In genomic region chr9:6611891-6612290, GRCh38 we compare ENCODE assay signal across 26 cellular contexts.
"Had no signal": no experiment of that assay in that cellular context is flagged by ENCODE, and none has a peak within 500 bp of the region (broad histone marks: within the 10 kb centered on the region; RNA-seq: fewer than 3 reads in every experiment).

No MANE protein-coding gene starts in this region.

- H3K4me3 ChIP-seq: esophagus squamous epithelium, gastrocnemius medialis, heart left ventricle, hepatocyte, left lung, mucosa of descending colon, neural progenitor cell, psoas muscle, right lobe of liver, suprapubic skin, thyroid gland had no signal

- H3K27ac ChIP-seq: esophagus squamous epithelium, gastrocnemius medialis, heart left ventricle, hepatocyte, left lung, neural progenitor cell, psoas muscle, right lobe of liver, suprapubic skin, thyroid gland had no signal

- H3K9me3 ChIP-seq: esophagus squamous epithelium, gastrocnemius medialis, heart left ventricle, left lung, mucosa of descending colon, psoas muscle, right lobe of liver, suprapubic skin, thyroid gland had no signal

- H3K27ac Mint-ChIP-seq: effector memory CD8-positive, alpha-beta T cell; mesothelial cell of epicardium; naive B cell; natural killer cell treated with Interleukin-12 subunit alpha and Interleukin-12 subunit beta and Interleukin-15 and Interleukin-18, amount 100 ng/mL, for 72 hours; neural progenitor cell; type B pancreatic cell had no signal

- DNase-seq: cerebellar nuclear complex; cortex of kidney; effector memory CD8-positive, alpha-beta T cell; erythroblast; esophagus squamous epithelium; gastrocnemius medialis; heart left ventricle; left cardiac atrium; left lung; mesenchymal stem cell; mucosa of descending colon; naive B cell; psoas muscle; right lobe of liver; small intestine; stimulated activated CD4-positive, alpha-beta T cell treated with anti-CD3 and anti-CD28 coated beads, Interleukin-15, amount 100 ng/mL, for 24 hours; stimulated activated CD4-positive, alpha-beta T cell treated with anti-CD3 and anti-CD28 coated beads, Interleukin-2, amount 100 ng/mL, for 48 hours; stimulated activated naive CD4-positive, alpha-beta T cell; stimulated activated naive CD8-positive, alpha-beta T cell treated with anti-CD3 and anti-CD28 coated beads, Interleukin-15, amount 100 ng/mL, for 72 hours had no signal

- H3K4me1 Mint-ChIP-seq: mesothelial cell of epicardium; naive B cell; stimulated activated naive CD8-positive, alpha-beta T cell treated with anti-CD3 and anti-CD28 coated beads, Interleukin-15, amount 100 ng/mL, for 72 hours had no signal

- H3K4me1 ChIP-seq: gastrocnemius medialis, heart left ventricle, left lung, neural progenitor cell, psoas muscle, suprapubic skin, thyroid gland had no signal

- H3K36me3 ChIP-seq: esophagus squamous epithelium, gastrocnemius medialis, heart left ventricle, left lung, neural progenitor cell, suprapubic skin, thyroid gland had no signal

- H3K36me3 Mint-ChIP-seq: mesothelial cell of epicardium; naive B cell; natural killer cell treated with Interleukin-12 subunit alpha and Interleukin-12 subunit beta and Interleukin-15 and Interleukin-18, amount 100 ng/mL, for 72 hours; type B pancreatic cell had no signal

- H3K9me3 Mint-ChIP-seq: effector memory CD8-positive, alpha-beta T cell; mesothelial cell of epicardium; naive B cell; natural killer cell treated with Interleukin-12 subunit alpha and Interleukin-12 subunit beta and Interleukin-15 and Interleukin-18, amount 100 ng/mL, for 72 hours; neural progenitor cell; stimulated activated naive CD8-positive, alpha-beta T cell treated with anti-CD3 and anti-CD28 coated beads, Interleukin-15, amount 100 ng/mL, for 72 hours; type B pancreatic cell had no signal

- H3K27me3 Mint-ChIP-seq: effector memory CD8-positive, alpha-beta T cell; naive B cell; natural killer cell treated with Interleukin-12 subunit alpha and Interleukin-12 subunit beta and Interleukin-15 and Interleukin-18, amount 100 ng/mL, for 72 hours; stimulated activated naive CD8-positive, alpha-beta T cell treated with anti-CD3 and anti-CD28 coated beads, Interleukin-15, amount 100 ng/mL, for 72 hours had no signal

- ATAC-seq: effector memory CD8-positive, alpha-beta T cell; gastrocnemius medialis; heart left ventricle; left cardiac atrium; left lung; mucosa of descending colon; natural killer cell treated with Interleukin-12 subunit alpha and Interleukin-12 subunit beta and Interleukin-15 and Interleukin-18, amount 100 ng/mL, for 72 hours; psoas muscle; right lobe of liver; stimulated activated naive CD8-positive, alpha-beta T cell treated with anti-CD3 and anti-CD28 coated beads, Interleukin-15, amount 100 ng/mL, for 72 hours had no signal

- H3K4me3 Mint-ChIP-seq: effector memory CD8-positive, alpha-beta T cell; mesothelial cell of epicardium; naive B cell; natural killer cell treated with Interleukin-12 subunit alpha and Interleukin-12 subunit beta and Interleukin-15 and Interleukin-18, amount 100 ng/mL, for 72 hours; neural progenitor cell; stimulated activated naive CD8-positive, alpha-beta T cell treated with anti-CD3 and anti-CD28 coated beads, Interleukin-15, amount 100 ng/mL, for 72 hours; type B pancreatic cell had no signal
